22 cellular contexts compared by ENCODE assay signal in genomic region chr3:20323307-20323927, GRCh38.
DNase-seq lines count a peak whose midpoint lies in the region; ATAC-seq and TF ChIP-seq lines count a peak whose summit lies in the region.
"Had no signal": no experiment of that assay in that cellular context is flagged by ENCODE, and none has a peak within 500 bp of the region (broad histone marks: within the 10 kb centered on the region; RNA-seq: fewer than 3 reads in every experiment).

No MANE protein-coding gene starts in this region.

- no peaks in the 10 kb centered on the region for H3K36me3 ChIP-seq in Caco-2 (ENCODE audit: control insufficient read depth, insufficient read depth, low read length)
- no peaks in the 10 kb centered on the region for H3K36me3 ChIP-seq in mesendoderm (ENCODE audit: control insufficient read depth, insufficient read depth, low read length)
- H3K36me3 ChIP-seq: MG63, SJSA1 had no signal

- H3K27ac ChIP-seq in mesendoderm (ENCODE audit: low read depth, low read length), result peak overlapping the region; percentile 62
- H3K27ac ChIP-seq: C4-2B, GM23248, KMS-11, SJSA1 had no signal

- H2AK5ac ChIP-seq in mesendoderm (ENCODE audit: low read length), result no peak overlapping the region

- H3K4me3 Mint-ChIP-seq in Caco-2 (ENCODE audit: unreplicated experiment), result no peak overlapping the region
- H3K4me3 Mint-ChIP-seq in activated CD8-positive, alpha-beta T cell treated with anti-CD3 and anti-CD28 coated beads, Interleukin-2, amount 10 ng/mL, durations not matched to agents 7 days and 5 days, result no peak overlapping the region

- POLR2A ChIA-PET in Caco-2 (lab: Charles Lee), result no interaction called here
- POLR2A ChIA-PET in activated CD8-positive, alpha-beta T cell treated with anti-CD3 and anti-CD28 coated beads, Interleukin-2, amount 10 ng/mL, durations not matched to agents 7 days and 5 days (lab: Charles Lee), result no interaction called here

- H3K4me3 ChIP-seq in Caco-2 (ENCODE audit: low read depth, low read length), result no peak overlapping the region
- no peak overlapping the region for H3K4me3 ChIP-seq in mesendoderm (ENCODE audit: low read length)
- H3K4me3 ChIP-seq: GM23248, MG63, SJSA1 had no signal

- no peak overlapping the region for H3K4ac ChIP-seq in mesendoderm (ENCODE audit: low read depth, low read length)

- peak overlapping the region; percentile 12 for H3K18ac ChIP-seq in mesendoderm (ENCODE audit: low read length)

- no peak for TF ChIP-seq CTCF in Caco-2 (IDR thresholded peaks at IDR 0.05; ENCODE audit: insufficient read depth in 1 of 2, low read depth in 1 of 2, low read length in 1 of 2, severe bottlenecking in 1 of 2, unreplicated experiment in 1 of 2)

- H2BK5ac ChIP-seq in mesendoderm (ENCODE audit: low read length), result no peak overlapping the region

- CTCF ChIA-PET in Caco-2 (lab: Charles Lee), result no interaction called here
- CTCF ChIA-PET in activated CD8-positive, alpha-beta T cell treated with anti-CD3 and anti-CD28 coated beads, Interleukin-2, amount 10 ng/mL, durations not matched to agents 7 days and 5 days (lab: Charles Lee), result no interaction called here

- peaks cover 36% of the 10 kb centered on the region for H3K4me1 Mint-ChIP-seq in Caco-2 (ENCODE audit: low read depth, unreplicated experiment)
- H3K4me1 Mint-ChIP-seq in activated CD8-positive, alpha-beta T cell treated with anti-CD3 and anti-CD28 coated beads, Interleukin-2, amount 10 ng/mL, durations not matched to agents 7 days and 5 days (ENCODE audit: low read depth), result no peaks in the 10 kb centered on the region

- H3K4me1 ChIP-seq in Caco-2 (peaks cover 81% of the 10 kb centered on the region), mesendoderm (ENCODE audit: control insufficient read depth, low read depth, low read length) (no peaks in the 10 kb centered on the region)
- H3K4me1 ChIP-seq: SJSA1 had no signal

- H3K9me3 ChIP-seq in Caco-2, result peaks cover 3% of the 10 kb centered on the region; the same call in 1 of the 2 replicates
- H3K9me3 ChIP-seq: MG63, SJSA1 had no signal

- intact Hi-C loops in Caco-2 (cut with micrococcal nuclease; ENCODE audit: unreplicated experiment), result loop anchor here (1.0 to 5.0 kb wide), 2 partner anchors 90 to 136 kb away; partner anchors contain the start of gene SGO1

- BruUV-seq in Caco-2 (replicated peaks; lab: Mats Ljungman, UMichigan), result no TSS peak

- H3K27me3 Mint-ChIP-seq in Caco-2 (ENCODE audit: insufficient read depth, unreplicated experiment), result no peaks in the 10 kb centered on the region
- H3K27me3 Mint-ChIP-seq in activated CD8-positive, alpha-beta T cell treated with anti-CD3 and anti-CD28 coated beads, Interleukin-2, amount 10 ng/mL, durations not matched to agents 7 days and 5 days (ENCODE audit: low read depth), result no peaks in the 10 kb centered on the region

- H3K56ac ChIP-seq in mesendoderm (ENCODE audit: low read length), result no peak overlapping the region

- H4K5ac ChIP-seq in mesendoderm (ENCODE audit: low read length), result no peak overlapping the region

- H3K27me3 ChIP-seq in Caco-2 (replicated peaks; ENCODE audit: control insufficient read depth, insufficient read depth, low read length) (no peaks in the 10 kb centered on the region), mesendoderm (ENCODE audit: insufficient read depth, low read length, poor library complexity) (no peaks in the 10 kb centered on the region)
- H3K27me3 ChIP-seq: MG63, SJSA1 had no signal

- H3K79me2 ChIP-seq in mesendoderm (ENCODE audit: control insufficient read depth, insufficient read depth, low read length), result no peaks in the 10 kb centered on the region

- ATAC-seq in GM21390 (IDR thresholded peaks at IDR 0.05; ENCODE audit: unreplicated experiment) (no peak), HG03460 (IDR thresholded peaks at IDR 0.05; ENCODE audit: unreplicated experiment) (no peak)
- no peak for ATAC-seq in activated CD8-positive, alpha-beta T cell treated with anti-CD3 and anti-CD28 coated beads, Interleukin-2, amount 10 ng/mL, durations not matched to agents 7 days and 5 days
- ATAC-seq: PC-3 had no signal

- H2BK120ac ChIP-seq in mesendoderm (ENCODE audit: low read depth, low read length), result no peak overlapping the region

- no CpG with 5 or more reads among the region's 8 CpGs for WGBS in mesendoderm (ENCODE audit: extremely low coverage, insufficient coverage, low lambda C conversion rate)

- H3K79me1 ChIP-seq in mesendoderm (ENCODE audit: low read length), result no peaks in the 10 kb centered on the region

- H3K9me3 Mint-ChIP-seq in Caco-2 (ENCODE audit: unreplicated experiment), result peaks cover 10% of the 10 kb centered on the region
- H3K9me3 Mint-ChIP-seq in activated CD8-positive, alpha-beta T cell treated with anti-CD3 and anti-CD28 coated beads, Interleukin-2, amount 10 ng/mL, durations not matched to agents 7 days and 5 days (ENCODE audit: insufficient read depth), result no peaks in the 10 kb centered on the region

- H3K9ac ChIP-seq in mesendoderm (ENCODE audit: low read length), result no peak overlapping the region
- H3K9ac ChIP-seq: GM23248, KMS-11 had no signal

- H3K36me3 Mint-ChIP-seq in Caco-2 (ENCODE audit: insufficient read depth, unreplicated experiment), result peaks cover 10% of the 10 kb centered on the region
- H3K36me3 Mint-ChIP-seq in activated CD8-positive, alpha-beta T cell treated with anti-CD3 and anti-CD28 coated beads, Interleukin-2, amount 10 ng/mL, durations not matched to agents 7 days and 5 days (ENCODE audit: low read depth), result no peaks in the 10 kb centered on the region

- peak; percentile 47 to 69 for DNase-seq in Caco-2
- DNase-seq in M059J (ENCODE audit: low read depth), result peak; percentile 53
- DNase-seq in amniotic epithelial cell (ENCODE audit: low read depth), result peak; percentile 71
- DNase-seq in mesendoderm, result peak; percentile 59
- DNase-seq in activated CD8-positive, alpha-beta T cell treated with anti-CD3 and anti-CD28 coated beads, Interleukin-2, amount 10 ng/mL, durations not matched to agents 7 days and 5 days, result no peak
- no peak for DNase-seq in RPMI8226
- DNase-seq: COR-L47, EL, GM23248, HCEC 1CT, MG63, NCI-H1092, NCI-H2081 treated with DMSO at 0.1 percent for 48 hours, NCI-H345, NCI-H774, PC-3, SW 1271 had no signal

- no peak overlapping the region for H2BK15ac ChIP-seq in mesendoderm (replicated peaks; ENCODE audit: low read depth)

- no peak overlapping the region for H3K4me2 ChIP-seq in mesendoderm (ENCODE audit: low read length)
- H3K4me2 ChIP-seq: KMS-11 had no signal

- peak overlapping the region; percentile 85 for H3K27ac Mint-ChIP-seq in Caco-2 (ENCODE audit: unreplicated experiment)
- H3K27ac Mint-ChIP-seq in activated CD8-positive, alpha-beta T cell treated with anti-CD3 and anti-CD28 coated beads, Interleukin-2, amount 10 ng/mL, durations not matched to agents 7 days and 5 days, result no peak overlapping the region

- H3K23ac ChIP-seq in mesendoderm (ENCODE audit: low read length), result no peak overlapping the region

- H4K8ac ChIP-seq in mesendoderm (ENCODE audit: low read depth, low read length), result no peak overlapping the region

Comparison
In these comparisons a context has a peak if more than half of its experiments do, and no peak if none do; other contexts are left out.
1. DNase-seq: peak in Caco-2 (2 of 2), M059J (single experiment), amniotic epithelial cell (single experiment) and mesendoderm (single experiment); none in activated CD8-positive, alpha-beta T cell treated with anti-CD3 and anti-CD28 coated beads, Interleukin-2, amount 10 ng/mL, durations not matched to agents 7 days and 5 days (single experiment) and RPMI8226 (single experiment).